ENCODE assay signal across 8 cellular contexts in the genomic region with DNA sequence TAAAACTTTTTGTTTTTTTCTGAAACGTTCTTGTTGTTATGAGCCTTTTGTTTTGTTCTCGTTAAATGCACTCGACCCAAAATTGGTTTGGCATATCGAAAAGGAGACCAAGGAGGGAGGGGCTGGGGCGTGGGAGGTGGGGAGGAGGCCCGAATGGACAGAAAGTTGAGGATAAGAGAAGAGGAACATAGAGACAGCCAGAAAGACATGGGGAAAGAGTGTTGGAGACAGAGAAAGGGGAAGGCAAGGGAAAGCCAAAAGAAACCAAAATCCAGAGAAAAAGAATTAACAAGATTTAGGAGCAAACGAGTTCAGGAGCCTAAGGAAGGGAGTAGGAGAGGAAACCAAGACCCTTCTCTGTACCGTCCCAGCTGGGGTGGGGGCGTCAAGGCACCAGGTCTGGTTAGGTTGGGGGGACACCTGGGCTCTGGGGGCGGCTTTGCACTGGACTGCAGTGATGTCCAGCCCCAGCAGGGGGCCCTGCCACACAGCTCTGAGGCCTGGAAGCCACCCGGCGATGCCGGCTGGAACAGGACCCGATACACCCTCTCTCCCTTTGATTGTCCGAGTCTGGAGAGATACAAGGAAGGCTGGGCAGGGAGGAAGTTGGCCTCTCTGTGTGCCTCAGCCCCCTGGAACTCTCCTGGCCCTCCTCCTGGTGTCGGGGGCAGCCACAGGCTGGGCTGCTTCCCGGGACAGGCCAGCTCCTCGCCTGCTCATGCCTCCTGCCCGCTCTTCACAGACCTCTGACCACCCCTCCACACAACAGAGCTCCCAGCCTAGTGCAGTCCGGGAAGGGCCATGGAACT. TPM values are rescaled to one million over a fixed set of nuclear protein-coding genes. Genes with fewer than 3 reads are reported as not detected.
DNase-seq lines count a peak whose midpoint lies in the region; ATAC-seq lines count a peak whose summit lies in the region.

No MANE protein-coding gene starts in this region.

- ATAC-seq in left colon (peak; percentile 86), GM19452 (IDR thresholded peaks at IDR 0.05; ENCODE audit: unreplicated experiment) (no peak)

- intact Hi-C loops in left colon (cut with DNase I, micrococcal nuclease): no loop called here

- H2AFZ ChIP-seq in Karpas-422 (ENCODE audit: low read length): no peak overlapping the region

- H3K9me2 ChIP-seq in Karpas-422 (replicated peaks; ENCODE audit: insufficient read depth, low read length): no peaks in the 10 kb centered on the region

- peaks cover 22% of the 10 kb centered on the region; the same call in 1 of the 2 replicates for H4K20me1 ChIP-seq in Karpas-422 (ENCODE audit: insufficient read depth, low read depth, low read length)

- H3K4me2 ChIP-seq in Karpas-422 (ENCODE audit: low read depth, low read length, poor library complexity, severe bottlenecking): no peak overlapping the region

- H3K27me3 ChIP-seq in Karpas-422 (ENCODE audit: low read length): no peaks in the 10 kb centered on the region

- no peaks in the 10 kb centered on the region for H3K9me3 ChIP-seq in Karpas-422 (ENCODE audit: low read length)

- no peaks in the 10 kb centered on the region for H3K79me2 ChIP-seq in Karpas-422 (ENCODE audit: low read length)

- no peak overlapping the region for H3K9ac ChIP-seq in Karpas-422 (ENCODE audit: low read length)

- peak; percentile 20 for DNase-seq in DMS153 treated with DMSO at 0.1 percent for 48 hours (lab: John Stamatoyannopoulos, UW; ENCODE audit: unreplicated experiment)
- peak; percentile 65 for DNase-seq in Karpas-422
- DNase-seq in activated CD4-positive, alpha-beta T cell treated with anti-CD3 and anti-CD28 coated beads for 4 hours: peak; percentile 43 to 47
- peak; percentile 84 for DNase-seq in dermis blood vessel endothelial cell
- peak; percentile 70 to 77 for DNase-seq in left colon
- DNase-seq in stimulated activated CD4-positive, alpha-beta T cell treated with anti-CD3 and anti-CD28 coated beads, Interleukin-2, amount 100 ng/mL, for 24 hours: peak; percentile 58 to 65
- no peak for DNase-seq in NCI-H510A treated with DMSO at 0.1 percent for 48 hours (lab: John Stamatoyannopoulos, UW)

- no peak overlapping the region for H3K4me3 ChIP-seq in Karpas-422 (ENCODE audit: low read length)

- no peaks in the 10 kb centered on the region for H3K4me1 ChIP-seq in Karpas-422 (ENCODE audit: low read length)

- H3K36me3 ChIP-seq in Karpas-422 (ENCODE audit: insufficient read depth, low read length): no peaks in the 10 kb centered on the region

- no peak overlapping the region for H3K27ac ChIP-seq in Karpas-422 (ENCODE audit: low read length)

RNA-seq across cellular contexts. Expression of gene ASF1B, which starts 11.6 kb away (rescaled TPM):
- total RNA-seq in Karpas-422 (2014; rRNA removed; shearing (Covaris generic); ENCODE audit: low replicate concordance): 27.1 and 34.9 TPM in 2 replicates
- total RNA-seq in dermis blood vessel endothelial cell: 11.4 and 26.8 TPM in 2 replicates
- 10 to 100 TPM in 1 of 2 donors, 1 to 10 TPM in 1; 6.5 to 12.5 TPM for total RNA-seq in left colon

RNA-seq across cellular contexts. Expression of gene PRKACA, which starts 30.4 kb away (rescaled TPM):
- 24.0 and 26.5 TPM in 2 replicates for total RNA-seq in Karpas-422 (2014; rRNA removed; shearing (Covaris generic); ENCODE audit: low replicate concordance)
- 42.7 and 92.6 TPM in 2 replicates for total RNA-seq in dermis blood vessel endothelial cell
- total RNA-seq in left colon: 10 to 100 TPM; 78.8 to 80.1 TPM

RNA-seq across cellular contexts. Expression of gene SAMD1, which starts 57.5 kb away (rescaled TPM):
- 31.8 and 81.5 TPM in 2 replicates for total RNA-seq in Karpas-422 (2014; rRNA removed; shearing (Covaris generic); ENCODE audit: low replicate concordance)
- total RNA-seq in dermis blood vessel endothelial cell (22.3 and 25.2 TPM in 2 replicates), left colon (10 to 100 TPM; 45.8 to 51.5 TPM)

RNA-seq across cellular contexts. Expression of gene ADGRL1, which starts 58.0 kb away (rescaled TPM):
- 0.40 and 1.2 TPM in 2 replicates for total RNA-seq in Karpas-422 (2014; rRNA removed; shearing (Covaris generic); ENCODE audit: low replicate concordance)
- total RNA-seq in dermis blood vessel endothelial cell (5.1 and 6.3 TPM in 2 replicates), left colon (10 to 100 TPM; 34.6 to 55.9 TPM)
